8 cellular contexts compared by ENCODE assay signal in genomic region chr2:230942920-230943896, GRCh38. TPM values are rescaled to one million over a fixed set of nuclear protein-coding genes. Genes with fewer than 3 reads are reported as not detected.
A peak's percentile ranks its signal among the peaks of the same experiment; 100 is the strongest.
DNase-seq lines count a peak whose midpoint lies in the region; ATAC-seq and TF ChIP-seq lines count a peak whose summit lies in the region.

No MANE protein-coding gene starts in this region.

- H3K9me3 Mint-ChIP-seq in activated naive CD8-positive, alpha-beta T cell treated with anti-CD3 and anti-CD28 coated beads, Interleukin-2, amount 50 U/mL, for 24 hours = no peaks in the 10 kb centered on the region

- H3K4me3 Mint-ChIP-seq in activated naive CD8-positive, alpha-beta T cell treated with anti-CD3 and anti-CD28 coated beads, Interleukin-2, amount 50 U/mL, for 24 hours = peak overlapping the region; percentile 66

- TF ChIP-seq CTCF in GM12865 (IDR thresholded peaks at IDR 0.05; ENCODE audit: insufficient read depth, low read depth, low read length, missing control alignments) = no peak

- peak; percentile 67 for ATAC-seq in GM21390 (IDR thresholded peaks at IDR 0.05; ENCODE audit: unreplicated experiment)
- ATAC-seq in HG03521 (IDR thresholded peaks at IDR 0.05; ENCODE audit: unreplicated experiment) = peak; percentile 63
- peak; percentile 59 for ATAC-seq in activated naive CD8-positive, alpha-beta T cell treated with anti-CD3 and anti-CD28 coated beads, Interleukin-2, amount 50 U/mL, for 24 hours

- peak; percentile 97 for DNase-seq in GM12865 (ENCODE audit: low read depth)
- peak; percentile 68 for DNase-seq in activated naive CD8-positive, alpha-beta T cell treated with anti-CD3 and anti-CD28 coated beads, Interleukin-2, amount 50 U/mL, for 24 hours
- DNase-seq in stimulated activated CD4-positive, alpha-beta T cell treated with anti-CD3 and anti-CD28 coated beads, Interleukin-4, amount 100 ng/mL, for 48 hours (ENCODE audit: low read depth in 2 of 2) = peak; percentile 33 to 34
- no peak for DNase-seq in NCI-H1930 (lab: John Stamatoyannopoulos, UW)
- no peak for DNase-seq in NCI-H146 treated with DMSO at 0.1 percent for 48 hours (lab: John Stamatoyannopoulos, UW; ENCODE audit: unreplicated experiment)
- no peak for DNase-seq in dermis blood vessel endothelial cell

- H3K27me3 Mint-ChIP-seq in activated naive CD8-positive, alpha-beta T cell treated with anti-CD3 and anti-CD28 coated beads, Interleukin-2, amount 50 U/mL, for 24 hours = peaks cover 11% of the 10 kb centered on the region

- H3K27ac Mint-ChIP-seq in activated naive CD8-positive, alpha-beta T cell treated with anti-CD3 and anti-CD28 coated beads, Interleukin-2, amount 50 U/mL, for 24 hours = peak overlapping the region; percentile 67

- no peaks in the 10 kb centered on the region for H3K36me3 Mint-ChIP-seq in activated naive CD8-positive, alpha-beta T cell treated with anti-CD3 and anti-CD28 coated beads, Interleukin-2, amount 50 U/mL, for 24 hours (ENCODE audit: low read depth)

- H3K4me3 ChIP-seq in GM12865 (ENCODE audit: low read depth, low read length) = peak overlapping the region; percentile 66

- peaks cover 39% of the 10 kb centered on the region for H3K4me1 Mint-ChIP-seq in activated naive CD8-positive, alpha-beta T cell treated with anti-CD3 and anti-CD28 coated beads, Interleukin-2, amount 50 U/mL, for 24 hours

RNA-seq across cellular contexts. Expression of gene GPR55, which starts 18.2 kb away (rescaled TPM):
- not detected in 2 replicates for total RNA-seq in dermis blood vessel endothelial cell

RNA-seq across cellular contexts. Expression of gene SPATA3, which starts 52.7 kb away (rescaled TPM):
- total RNA-seq in dermis blood vessel endothelial cell = not detected in 2 replicates

Comparison
In these comparisons a context has a peak if more than half of its experiments do, and no peak if none do; other contexts are left out.
1. DNase-seq: peak in GM12865 (single experiment), activated naive CD8-positive, alpha-beta T cell treated with anti-CD3 and anti-CD28 coated beads, Interleukin-2, amount 50 U/mL, for 24 hours (single experiment) and stimulated activated CD4-positive, alpha-beta T cell treated with anti-CD3 and anti-CD28 coated beads, Interleukin-4, amount 100 ng/mL, for 48 hours (2 of 2); none in NCI-H1930 (0 of 2), NCI-H146 treated with DMSO at 0.1 percent for 48 hours (single experiment) and dermis blood vessel endothelial cell (single experiment).
2. Peak in every context shown above with its lines, with median percentiles within 50 percentile points of each other: ATAC-seq.